8 cellular contexts compared by ENCODE assay signal in genomic region chr7:77885155-77885554, GRCh38.
"Had no signal": no experiment of that assay in that cellular context is flagged by ENCODE, and none has a peak within 500 bp of the region (broad histone marks: within the 10 kb centered on the region; RNA-seq: fewer than 3 reads in every experiment).

No MANE protein-coding gene starts in this region.

- H3K27me3 Mint-ChIP-seq: IgD-negative memory B cell had no signal

- H3K4me3 ChIP-seq: GM23248, HAP-1 had no signal

- ATAC-seq: HCT116, HepG2 had no signal

- DNase-seq: GM23248, GOT3, H7, HFFc6 had no signal

- H3K36me3 ChIP-seq: HAP-1 had no signal

- H3K9ac ChIP-seq: GM23248 had no signal

- H3K4me3 Mint-ChIP-seq: HFFc6 had no signal

- H2AFZ ChIP-seq: GM23248 had no signal

- H3K4me1 ChIP-seq: HAP-1 had no signal

- H3K27ac ChIP-seq: GM23248 had no signal

- H3K27ac Mint-ChIP-seq: IgD-negative memory B cell had no signal

- H3K9me3 ChIP-seq: HAP-1 had no signal

- H3K9me3 Mint-ChIP-seq: HFFc6, IgD-negative memory B cell had no signal
